1 cellular context compared by ENCODE assay signal in genomic region chr1:23029337-23029736, GRCh38.
TF ChIP-seq lines count a peak whose summit lies in the region.

No MANE protein-coding gene starts in this region.

TF ChIP-seq in K562, 482 proteins besides CTCF, POLR2A, EP300 and RAD21:
- TF ChIP-seq FOXP1 (CRISPR knock-in tag; IDR thresholded peaks at IDR 0.05) (no peak), DACH1 (IDR thresholded peaks at IDR 0.05; ENCODE audit: partially characterized antibody) (peak; percentile 51), SPI1 (IDR thresholded peaks at IDR 0.05; ENCODE audit: borderline replicate concordance, low read depth, low read length) (0 out of 2 replicates have a peak, but pooled peaks have one; percentile 8)
